In genomic region chr12:25054076-25054782, GRCh38 we compare ENCODE assay signal across 11 cellular contexts.
DNase-seq lines count a peak whose midpoint lies in the region; ATAC-seq and TF ChIP-seq lines count a peak whose summit lies in the region.
"Had no signal": no experiment of that assay in that cellular context is flagged by ENCODE, and none has a peak within 500 bp of the region (broad histone marks: within the 10 kb centered on the region; RNA-seq: fewer than 3 reads in every experiment).

No MANE protein-coding gene starts in this region.

- CTCF ChIA-PET in activated CD8-positive, alpha-beta memory T cell treated with anti-CD3 and anti-CD28 coated beads, Interleukin-2, amount 10 ng/mL, durations not matched to agents 7 days and 5 days (lab: Charles Lee): interaction anchor here (1.2 to 2.6 kb wide), 2 partner anchors 8 to 62 kb away, joined by 3 to 7 read pairs; no protein-coding TSS in a partner anchor
- CTCF ChIA-PET in RWPE1 (lab: Yijun Ruan, JAX): interaction anchor here (1.0 to 1.4 kb wide), 2 partner anchors 11 to 13 kb away, joined by 3 to 7 read pairs; no protein-coding TSS in a partner anchor

- H3K27ac Mint-ChIP-seq in activated CD8-positive, alpha-beta memory T cell treated with anti-CD3 and anti-CD28 coated beads, Interleukin-2, amount 10 ng/mL, durations not matched to agents 7 days and 5 days: peak overlapping the region; percentile 87
- no peak overlapping the region for H3K27ac Mint-ChIP-seq in progenitor cell of endocrine pancreas
- H3K27ac Mint-ChIP-seq: endodermal cell had no signal

- H3K4me3 Mint-ChIP-seq in activated CD8-positive, alpha-beta memory T cell treated with anti-CD3 and anti-CD28 coated beads, Interleukin-2, amount 10 ng/mL, durations not matched to agents 7 days and 5 days: peak overlapping the region; percentile 84
- no peak overlapping the region for H3K4me3 Mint-ChIP-seq in progenitor cell of endocrine pancreas (ENCODE audit: low read depth)
- H3K4me3 Mint-ChIP-seq: endodermal cell had no signal

- DNase-seq in activated CD8-positive, alpha-beta memory T cell treated with anti-CD3 and anti-CD28 coated beads, Interleukin-2, amount 10 ng/mL, durations not matched to agents 7 days and 5 days: no peak
- no peak for DNase-seq in activated CD8-positive, alpha-beta memory T cell treated with anti-CD3 and anti-CD28 coated beads, Interleukin-2, amount 50 U/mL, for 4 hours
- peak; percentile 62 for DNase-seq in RWPE1 (ENCODE audit: low spot score)
- DNase-seq in epithelial cell of prostate (ENCODE audit: low read depth, low spot score): peak; percentile 63
- DNase-seq in progenitor cell of endocrine pancreas (ENCODE audit: low spot score, unreplicated experiment): no peak
- DNase-seq: endodermal cell, mesendoderm, NCI-H2227 treated with DMSO at 0.1 percent for 48 hours had no signal

- H3K36me3 Mint-ChIP-seq in activated CD8-positive, alpha-beta memory T cell treated with anti-CD3 and anti-CD28 coated beads, Interleukin-2, amount 10 ng/mL, durations not matched to agents 7 days and 5 days: peaks cover 17% of the 10 kb centered on the region
- no peaks in the 10 kb centered on the region for H3K36me3 Mint-ChIP-seq in progenitor cell of endocrine pancreas (ENCODE audit: insufficient read depth)

- no peaks in the 10 kb centered on the region for H3K9me3 ChIP-seq in subcutaneous abdominal adipose tissue (ENCODE audit: control insufficient read depth in 5 of 5, low read length in 5 of 5)

- POLR2A ChIA-PET in RWPE1 (lab: Yijun Ruan, JAX; ENCODE audit: low non-redundant PET): no interaction called here

- no peaks in the 10 kb centered on the region for H3K9me3 Mint-ChIP-seq in activated CD8-positive, alpha-beta memory T cell treated with anti-CD3 and anti-CD28 coated beads, Interleukin-2, amount 10 ng/mL, durations not matched to agents 7 days and 5 days (ENCODE audit: low read depth)
- peaks cover 1% of the 10 kb centered on the region for H3K9me3 Mint-ChIP-seq in progenitor cell of endocrine pancreas (ENCODE audit: low read depth)
- H3K9me3 Mint-ChIP-seq: endodermal cell had no signal

- peaks cover 46% of the 10 kb centered on the region for H3K4me1 Mint-ChIP-seq in activated CD8-positive, alpha-beta memory T cell treated with anti-CD3 and anti-CD28 coated beads, Interleukin-2, amount 10 ng/mL, durations not matched to agents 7 days and 5 days
- peaks cover 8% of the 10 kb centered on the region for H3K4me1 Mint-ChIP-seq in progenitor cell of endocrine pancreas (ENCODE audit: low read depth)

- H3K36me3 ChIP-seq in subcutaneous abdominal adipose tissue (ENCODE audit: control insufficient read depth in 5 of 5, insufficient read depth in 5 of 5, low read length in 5 of 5): no peaks in the 10 kb centered on the region

- H3K27me3 ChIP-seq in subcutaneous abdominal adipose tissue (ENCODE audit: control insufficient read depth in 5 of 5, insufficient read depth in 4 of 5, low read length in 5 of 5): no peaks in the 10 kb centered on the region

- peak overlapping the region; percentile 21 to 80 (median 57) for H3K4me3 ChIP-seq in subcutaneous abdominal adipose tissue (ENCODE audit: low read depth in 1 of 5, low read length in 5 of 5)

- no peak for ATAC-seq in activated CD8-positive, alpha-beta memory T cell treated with anti-CD3 and anti-CD28 coated beads, Interleukin-2, amount 10 ng/mL, durations not matched to agents 7 days and 5 days
- ATAC-seq in GM21717 (IDR thresholded peaks at IDR 0.05; ENCODE audit: unreplicated experiment) (no peak), GM18511 (IDR thresholded peaks at IDR 0.05; ENCODE audit: unreplicated experiment) (no peak)

- no peak overlapping the region; the same call in 1 of the 2 replicates for H3K27ac ChIP-seq in RWPE1
- peak overlapping the region; percentile 89 for H3K27ac ChIP-seq in epithelial cell of prostate
- H3K27ac ChIP-seq in subcutaneous abdominal adipose tissue (ENCODE audit: low read depth, low read length): peak overlapping the region; percentile 27

- H3K4me1 ChIP-seq in subcutaneous abdominal adipose tissue (ENCODE audit: control insufficient read depth in 5 of 5, insufficient read depth in 5 of 5, low read length in 5 of 5): peaks cover 0 to 26% (median 2%) of the 10 kb centered on the region in 5 donors

- peak overlapping the region in 3 of 5 donors; percentile 22 to 56 (median 51) for H3K9ac ChIP-seq in subcutaneous abdominal adipose tissue (ENCODE audit: low read length in 5 of 5)

- H3K27me3 Mint-ChIP-seq in activated CD8-positive, alpha-beta memory T cell treated with anti-CD3 and anti-CD28 coated beads, Interleukin-2, amount 10 ng/mL, durations not matched to agents 7 days and 5 days: no peaks in the 10 kb centered on the region
- no peaks in the 10 kb centered on the region for H3K27me3 Mint-ChIP-seq in progenitor cell of endocrine pancreas

- TF ChIP-seq CTCF in RWPE1 (conservative IDR thresholded peaks at IDR 0.05; ENCODE audit: low read depth): no peak
- TF ChIP-seq CTCF in progenitor cell of endocrine pancreas (IDR thresholded peaks at IDR 0.05; ENCODE audit: unreplicated experiment): no peak

Comparison
In these comparisons a context has a peak if more than half of its experiments do, and no peak if none do; other contexts are left out.
1. DNase-seq: peak in RWPE1 (single experiment) and epithelial cell of prostate (single experiment); none in activated CD8-positive, alpha-beta memory T cell treated with anti-CD3 and anti-CD28 coated beads, Interleukin-2, amount 10 ng/mL, durations not matched to agents 7 days and 5 days (single experiment), activated CD8-positive, alpha-beta memory T cell treated with anti-CD3 and anti-CD28 coated beads, Interleukin-2, amount 50 U/mL, for 4 hours (single experiment) and progenitor cell of endocrine pancreas (single experiment).